ENCODE assay signal across 23 cellular contexts in the genomic region with DNA sequence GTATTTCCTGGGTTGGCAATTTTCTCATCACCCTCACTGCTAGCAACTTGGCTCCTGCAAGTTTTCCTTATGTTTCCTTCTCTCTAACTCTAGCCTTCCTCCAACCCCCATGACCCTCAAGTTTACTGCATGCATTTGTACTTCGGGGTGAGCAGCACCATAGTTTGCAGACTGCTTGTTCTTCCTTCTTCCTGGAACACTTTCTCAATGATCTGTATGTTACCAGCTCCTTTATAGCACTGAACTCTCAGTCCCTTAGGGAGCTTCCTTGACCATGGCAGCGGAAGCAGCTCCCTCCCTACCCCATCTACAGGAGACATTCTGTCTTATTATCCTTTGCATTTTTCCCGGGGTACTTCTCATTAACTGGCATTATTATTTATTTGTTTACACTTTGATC.
"Had no signal": no experiment of that assay in that cellular context is flagged by ENCODE, and none has a peak within 500 bp of the region (broad histone marks: within the 10 kb centered on the region; RNA-seq: fewer than 3 reads in every experiment).

No MANE protein-coding gene starts in this region.

- ATAC-seq: left lung; lower lobe of right lung; naive thymus-derived CD4-positive, alpha-beta T cell; natural killer cell treated with Interleukin-12 subunit alpha and Interleukin-12 subunit beta and Interleukin-15 and Interleukin-18, amount 100 ng/mL, for 72 hours; sciatic nerve; stimulated activated naive B cell treated with anti-CD40 and anti-IgM and Interleukin-4, amounts not matched to agents 10 μg/mL and 1 μg/mL and 100 μg/mL, for 72 hours; upper lobe of right lung had no signal

- H3K27me3 Mint-ChIP-seq: naive thymus-derived CD4-positive, alpha-beta T cell; natural killer cell treated with Interleukin-12 subunit alpha and Interleukin-12 subunit beta and Interleukin-15 and Interleukin-18, amount 100 ng/mL, for 72 hours; progenitor cell of endocrine pancreas; stimulated activated naive B cell treated with anti-CD40 and anti-IgM and Interleukin-4, amounts not matched to agents 10 μg/mL and 1 μg/mL and 100 μg/mL, for 72 hours; stimulated activated naive CD8-positive, alpha-beta T cell treated with anti-CD3 and anti-CD28 coated beads, Interleukin-15, Interleukin-2, amounts not matched to agents 100 ng/mL and 50 ng/mL, for 24 hours had no signal

- DNase-seq: head of caudate nucleus; hypothalamus; islet precursor cell; left lung; lower lobe of right lung; mammary epithelial cell; mesenchymal stem cell; naive thymus-derived CD4-positive, alpha-beta T cell; occipital lobe; stimulated activated CD4-positive, alpha-beta T cell treated with anti-CD3 and anti-CD28 coated beads, Interleukin-12 subunit alpha, Interleukin-12 subunit beta, amount 100 ng/mL, for 4 hours; stimulated activated CD4-positive, alpha-beta T cell treated with anti-CD3 and anti-CD28 coated beads, Interleukin-15, amount 100 ng/mL, for 24 hours; stimulated activated CD4-positive, alpha-beta T cell treated with anti-CD3 and anti-CD28 coated beads, Interleukin-2, amount 100 ng/mL, for 24 hours; stimulated activated CD4-positive, alpha-beta T cell treated with anti-CD3 and anti-CD28 coated beads, Interleukin-4, amount 100 ng/mL, for 1 hour; stimulated activated naive B cell treated with anti-CD40 and anti-IgM and Interleukin-4, amounts not matched to agents 10 μg/mL and 1 μg/mL and 100 μg/mL, for 72 hours; tibial artery; trophoblast cell; upper lobe of right lung had no signal

- H3K4me1 Mint-ChIP-seq: naive thymus-derived CD4-positive, alpha-beta T cell; neural crest cell; stimulated activated naive B cell treated with anti-CD40 and anti-IgM and Interleukin-4, amounts not matched to agents 10 μg/mL and 1 μg/mL and 100 μg/mL, for 72 hours had no signal

- H3K27ac Mint-ChIP-seq: mesothelial cell of epicardium; natural killer cell treated with Interleukin-12 subunit alpha and Interleukin-12 subunit beta and Interleukin-15 and Interleukin-18, amount 100 ng/mL, for 72 hours; progenitor cell of endocrine pancreas; stimulated activated naive B cell treated with anti-CD40 and anti-IgM and Interleukin-4, amounts not matched to agents 10 μg/mL and 1 μg/mL and 100 μg/mL, for 72 hours; stimulated activated naive CD8-positive, alpha-beta T cell treated with anti-CD3 and anti-CD28 coated beads, Interleukin-15, Interleukin-2, amounts not matched to agents 100 ng/mL and 50 ng/mL, for 24 hours had no signal

- H3K9me3 Mint-ChIP-seq: mesothelial cell of epicardium, neural crest cell had no signal

- H3K36me3 Mint-ChIP-seq: mesothelial cell of epicardium; naive thymus-derived CD4-positive, alpha-beta T cell; stimulated activated naive B cell treated with anti-CD40 and anti-IgM and Interleukin-4, amounts not matched to agents 10 μg/mL and 1 μg/mL and 100 μg/mL, for 72 hours had no signal

- H3K4me3 Mint-ChIP-seq: mesothelial cell of epicardium; naive thymus-derived CD4-positive, alpha-beta T cell; natural killer cell treated with Interleukin-12 subunit alpha and Interleukin-12 subunit beta and Interleukin-15 and Interleukin-18, amount 100 ng/mL, for 72 hours; neural crest cell; stimulated activated naive B cell treated with anti-CD40 and anti-IgM and Interleukin-4, amounts not matched to agents 10 μg/mL and 1 μg/mL and 100 μg/mL, for 72 hours; stimulated activated naive CD8-positive, alpha-beta T cell treated with anti-CD3 and anti-CD28 coated beads, Interleukin-15, Interleukin-2, amounts not matched to agents 100 ng/mL and 50 ng/mL, for 24 hours had no signal
